Comparison of ENCODE assay signal across 8 cellular contexts in genomic region chr20:2663887-2664719, GRCh38. TPM values are rescaled to one million over a fixed set of nuclear protein-coding genes. Genes with fewer than 3 reads are reported as not detected.
DNase-seq lines count a peak whose midpoint lies in the region; ATAC-seq, FAIRE-seq and TF ChIP-seq lines count a peak whose summit lies in the region.

TSS of gene IDH3B (minus strand) at chr20:2664216. CDS start at chr20:2664188, 28 bp downstream.

- H3K56ac ChIP-seq in mesendoderm (ENCODE audit: low read length) = peak within 1 kb of the TSS; percentile 88

- CTCF ChIA-PET in activated CD8-positive, alpha-beta memory T cell treated with anti-CD3 and anti-CD28 coated beads, Interleukin-2, amount 10 ng/mL, durations not matched to agents 7 days and 5 days (lab: Charles Lee) = interaction anchor here (0.9 to 2.7 kb wide), 4 partner anchors 12 to 24 kb away, joined by 3 to 21 read pairs (median 4); partner anchors contain the start of gene NOP56

- peak; percentile 93 for DNase-seq in CMK (ENCODE audit: low read depth)
- DNase-seq in GM20000 (ENCODE audit: low spot score) = peak; percentile 88
- DNase-seq in HTR-8/SVneo (ENCODE audit: insufficient read length, low spot score) = peak; percentile 90
- DNase-seq in NOMO-1 treated with dmso at 0.1 percent for 144 hours (lab: John Stamatoyannopoulos, UW; ENCODE audit: unreplicated experiment) = peak; percentile 94
- peak; percentile 96 for DNase-seq in activated CD8-positive, alpha-beta memory T cell treated with anti-CD3 and anti-CD28 coated beads, Interleukin-2, amount 10 ng/mL, durations not matched to agents 7 days and 5 days
- DNase-seq in mesendoderm = peak; percentile 96
- DNase-seq in stimulated activated CD8-positive, alpha-beta memory T cell treated with anti-CD3 and anti-CD28 coated beads, Interleukin-15, amount 100 ng/mL, for 1 hour (ENCODE audit: low read depth) = peak; percentile 85

- H3K79me1 ChIP-seq in mesendoderm (ENCODE audit: low read length) = peaks cover 8% of the 10 kb centered on the region

- peak within 1 kb of the TSS; percentile 96 for H3K27ac Mint-ChIP-seq in activated CD8-positive, alpha-beta memory T cell treated with anti-CD3 and anti-CD28 coated beads, Interleukin-2, amount 10 ng/mL, durations not matched to agents 7 days and 5 days

- H3K23ac ChIP-seq in mesendoderm (ENCODE audit: low read length) = no peak within 1 kb of the TSS

- H2AK5ac ChIP-seq in mesendoderm (ENCODE audit: low read length) = no peak within 1 kb of the TSS

- peaks cover 26% of the 10 kb centered on the region for H3K4me1 Mint-ChIP-seq in activated CD8-positive, alpha-beta memory T cell treated with anti-CD3 and anti-CD28 coated beads, Interleukin-2, amount 10 ng/mL, durations not matched to agents 7 days and 5 days

- H3K27ac ChIP-seq in mesendoderm (ENCODE audit: low read depth, low read length) = peak within 1 kb of the TSS; percentile 57

- peak within 1 kb of the TSS; percentile 96 for H3K4me2 ChIP-seq in mesendoderm (ENCODE audit: low read length)

- TF ChIP-seq CTCF in GM20000 (IDR thresholded peaks at IDR 0.05; ENCODE audit: extremely low read depth, missing control alignments) = no peak

- peak within 1 kb of the TSS; percentile 48 for H3K4ac ChIP-seq in mesendoderm (ENCODE audit: low read depth, low read length)

- peaks cover 7% of the 10 kb centered on the region for H3K27me3 Mint-ChIP-seq in activated CD8-positive, alpha-beta memory T cell treated with anti-CD3 and anti-CD28 coated beads, Interleukin-2, amount 10 ng/mL, durations not matched to agents 7 days and 5 days

- H3K9ac ChIP-seq in endocrine pancreas (ENCODE audit: control insufficient read depth, insufficient read depth, low read length) (peak within 1 kb of the TSS; percentile 66), mesendoderm (ENCODE audit: low read length) (peak within 1 kb of the TSS; percentile 73)

- H3K9me3 ChIP-seq in endocrine pancreas (ENCODE audit: control insufficient read depth, low read length) = no peaks in the 10 kb centered on the region

- peak; percentile 97 for ATAC-seq in activated CD8-positive, alpha-beta memory T cell treated with anti-CD3 and anti-CD28 coated beads, Interleukin-2, amount 10 ng/mL, durations not matched to agents 7 days and 5 days

- peaks cover 6% of the 10 kb centered on the region for H3K79me2 ChIP-seq in mesendoderm (ENCODE audit: control insufficient read depth, insufficient read depth, low read length)

- peak within 1 kb of the TSS; percentile 17 for H4K5ac ChIP-seq in mesendoderm (ENCODE audit: low read length)

- peaks cover 10% of the 10 kb centered on the region for H3K36me3 Mint-ChIP-seq in activated CD8-positive, alpha-beta memory T cell treated with anti-CD3 and anti-CD28 coated beads, Interleukin-2, amount 10 ng/mL, durations not matched to agents 7 days and 5 days

- peak; percentile 84 for FAIRE-seq in HTR-8/SVneo (lab: Jason Lieb, UNC)

- H2BK5ac ChIP-seq in mesendoderm (ENCODE audit: low read length) = no peak within 1 kb of the TSS

- H3K4me3 ChIP-seq in endocrine pancreas (ENCODE audit: control insufficient read depth, insufficient read depth, low read length) (peak within 1 kb of the TSS; percentile 74), mesendoderm (ENCODE audit: low read length) (peak within 1 kb of the TSS; percentile 82)

- H3K36me3 ChIP-seq in endocrine pancreas (ENCODE audit: control insufficient read depth, insufficient read depth, low read length) (peaks cover 4% of the 10 kb centered on the region), mesendoderm (ENCODE audit: control insufficient read depth, insufficient read depth, low read length) (peaks cover 2% of the 10 kb centered on the region)

- no peaks in the 10 kb centered on the region for H3K9me3 Mint-ChIP-seq in activated CD8-positive, alpha-beta memory T cell treated with anti-CD3 and anti-CD28 coated beads, Interleukin-2, amount 10 ng/mL, durations not matched to agents 7 days and 5 days (ENCODE audit: low read depth)

- H2BK15ac ChIP-seq in mesendoderm (replicated peaks; ENCODE audit: low read depth) = no peak within 1 kb of the TSS

- H3K4me3 Mint-ChIP-seq in activated CD8-positive, alpha-beta memory T cell treated with anti-CD3 and anti-CD28 coated beads, Interleukin-2, amount 10 ng/mL, durations not matched to agents 7 days and 5 days = peak within 1 kb of the TSS; percentile 79

- no peak within 1 kb of the TSS for H3K18ac ChIP-seq in mesendoderm (ENCODE audit: low read length)

- H3K4me1 ChIP-seq in endocrine pancreas (ENCODE audit: control insufficient read depth, insufficient read depth, low read length) (no peaks in the 10 kb centered on the region), mesendoderm (ENCODE audit: control insufficient read depth, low read depth, low read length) (peaks cover 3% of the 10 kb centered on the region)

- no CpG with 5 or more reads among the region's 49 CpGs for WGBS in mesendoderm (ENCODE audit: extremely low coverage, insufficient coverage, low lambda C conversion rate)

- peak within 1 kb of the TSS; percentile 97 for H4K8ac ChIP-seq in mesendoderm (ENCODE audit: low read depth, low read length)

- no peak within 1 kb of the TSS for H2BK120ac ChIP-seq in mesendoderm (ENCODE audit: low read depth, low read length)

- no peaks in the 10 kb centered on the region for H3K27me3 ChIP-seq in endocrine pancreas (ENCODE audit: control insufficient read depth, insufficient read depth, low read length)
- H3K27me3 ChIP-seq in mesendoderm (ENCODE audit: insufficient read depth, low read length, poor library complexity) = no peaks in the 10 kb centered on the region

RNA-seq across cellular contexts. Expression of gene IDH3B, which starts in this region (rescaled TPM):
- 10 to 100 TPM; 91.4 to 96.0 TPM for total RNA-seq in activated CD8-positive, alpha-beta memory T cell treated with anti-CD3 and anti-CD28 coated beads, Interleukin-2, amount 10 ng/mL, durations not matched to agents 7 days and 5 days
- polyA plus RNA-seq in mesendoderm (2013, experiment 1 of 2) = 56.4 TPM
- 56.0 TPM for polyA plus RNA-seq in mesendoderm (2013, experiment 2 of 2)

Comparison
In these comparisons a context has a peak if more than half of its experiments do, and no peak if none do; other contexts are left out.
1. Peak in every context shown above with its lines: DNase-seq, ATAC-seq, H3K4me3 ChIP-seq and H3K27ac ChIP-seq.